12 cellular contexts compared by ENCODE assay signal in genomic region chr4:5037553-5038551, GRCh38. TPM values are rescaled to one million over a fixed set of nuclear protein-coding genes. Genes with fewer than 3 reads are reported as not detected.
DNase-seq lines count a peak whose midpoint lies in the region; FAIRE-seq and TF ChIP-seq lines count a peak whose summit lies in the region.
"Had no signal": no experiment of that assay in that cellular context is flagged by ENCODE, and none has a peak within 500 bp of the region (broad histone marks: within the 10 kb centered on the region; RNA-seq: fewer than 3 reads in every experiment).

No MANE protein-coding gene starts in this region.

- H3K4me3 ChIP-seq in BLaER1 treated with 17β-estradiol and CSF1 and Interleukin-3, amounts not matched to agents 10 nM and 100 nM: no peak overlapping the region
- H3K4me3 ChIP-seq in bronchial epithelial cell (ENCODE audit: low read depth, low read length) (no peak overlapping the region), mesodermal cell (ENCODE audit: extremely low read depth, insufficient read depth, low read length, poor library complexity, severe bottlenecking) (no peak overlapping the region)

- H3K9ac ChIP-seq in BLaER1 treated with 17β-estradiol and CSF1 and Interleukin-3, amounts not matched to agents 10 nM and 100 nM: no peak overlapping the region

- DNase-seq in M059J (ENCODE audit: low read depth) (peak; percentile 98), bronchial epithelial cell (ENCODE audit: low read depth) (peak; percentile 92), anterior cingulate cortex (lab: John Stamatoyannopoulos, UW) (no peak)
- no peak for DNase-seq in activated CD4-positive, alpha-beta T cell treated with anti-CD3 and anti-CD28 coated beads, Interleukin-2, amount 10 ng/mL, durations not matched to agents 24 days and 14 days
- no peak for DNase-seq in effector CD8-positive, alpha-beta T cell (lab: John Stamatoyannopoulos, UW)
- no peak for DNase-seq in activated CD4-positive, alpha-beta T cell treated with anti-CD3 and anti-CD28 coated beads for 4 hours
- DNase-seq: H9, NCI-H1048 had no signal

- peak overlapping the region in 3 of 11 experiments; percentile 15 to 23 (median 16); a peak in 3 of 22 replicates for H3K27ac ChIP-seq in BLaER1 treated with 17β-estradiol and CSF1 and Interleukin-3, amounts not matched to agents 10 nM and 100 nM
- H3K27ac ChIP-seq in mesodermal cell (ENCODE audit: low read depth, low read length, severe bottlenecking): peak overlapping the region; percentile 38

- no peaks in the 10 kb centered on the region for H3K27me3 Mint-ChIP-seq in activated CD4-positive, alpha-beta T cell treated with anti-CD3 and anti-CD28 coated beads, Interleukin-2, amount 10 ng/mL, durations not matched to agents 24 days and 14 days

- H3K4me1 ChIP-seq in BLaER1 treated with 17β-estradiol and CSF1 and Interleukin-3, amounts not matched to agents 10 nM and 100 nM: peaks cover 36 to 65% (median 55%) of the 10 kb centered on the region in 10 experiments
- peaks cover 16% of the 10 kb centered on the region for H3K4me1 ChIP-seq in mesodermal cell (ENCODE audit: control insufficient read depth, insufficient read depth, low read length, poor library complexity, severe bottlenecking)

- no peak for TF ChIP-seq CTCF in bronchial epithelial cell (IDR thresholded peaks at IDR 0.05; ENCODE audit: insufficient read depth, low read length, severe bottlenecking)

- no peaks in the 10 kb centered on the region for H4K20me1 ChIP-seq in BLaER1 treated with 17β-estradiol and CSF1 and Interleukin-3, amounts not matched to agents 10 nM and 100 nM

- H3K36me3 Mint-ChIP-seq in activated CD4-positive, alpha-beta T cell treated with anti-CD3 and anti-CD28 coated beads, Interleukin-2, amount 10 ng/mL, durations not matched to agents 24 days and 14 days (ENCODE audit: low read depth): no peaks in the 10 kb centered on the region

- H3K4me1 Mint-ChIP-seq in activated CD4-positive, alpha-beta T cell treated with anti-CD3 and anti-CD28 coated beads, Interleukin-2, amount 10 ng/mL, durations not matched to agents 24 days and 14 days: peaks cover 5% of the 10 kb centered on the region

- no peak for FAIRE-seq in bronchial epithelial cell (lab: Jason Lieb, UNC)
- FAIRE-seq: colon had no signal

- H3K27ac Mint-ChIP-seq in activated CD4-positive, alpha-beta T cell treated with anti-CD3 and anti-CD28 coated beads, Interleukin-2, amount 10 ng/mL, durations not matched to agents 24 days and 14 days: no peak overlapping the region
- H3K27ac Mint-ChIP-seq: H9 had no signal

- intact Hi-C loops in activated CD4-positive, alpha-beta T cell treated with anti-CD3 and anti-CD28 coated beads, Interleukin-2, amount 10 ng/mL, durations not matched to agents 24 days and 14 days (cut with micrococcal nuclease): no loop called here

- H3K4me3 Mint-ChIP-seq in activated CD4-positive, alpha-beta T cell treated with anti-CD3 and anti-CD28 coated beads, Interleukin-2, amount 10 ng/mL, durations not matched to agents 24 days and 14 days: no peak overlapping the region
- H3K4me3 Mint-ChIP-seq: H9 had no signal

- WGBS in mesodermal cell (ENCODE audit: insufficient coverage in 2 of 2), 2 experiments: 93 to 94% methylated on average over 4 to 5 of the region's 8 CpGs

- peaks cover 0 to 15% (median 0%) of the 10 kb centered on the region in 11 experiments; a peak in 6 of 22 replicates for H3K9me3 ChIP-seq in BLaER1 treated with 17β-estradiol and CSF1 and Interleukin-3, amounts not matched to agents 10 nM and 100 nM (replicated peaks in 1 of 11)
- H3K9me3 ChIP-seq in mesodermal cell (ENCODE audit: control insufficient read depth, low read length): no peaks in the 10 kb centered on the region

- no peaks in the 10 kb centered on the region for H3K27me3 ChIP-seq in BLaER1 treated with 17β-estradiol and CSF1 and Interleukin-3, amounts not matched to agents 10 nM and 100 nM
- H3K27me3 ChIP-seq in bronchial epithelial cell (ENCODE audit: control insufficient read depth, insufficient read depth, low read length): no peaks in the 10 kb centered on the region

- H3K36me3 ChIP-seq in BLaER1 treated with 17β-estradiol and CSF1 and Interleukin-3, amounts not matched to agents 10 nM and 100 nM: peaks cover 0 to 15% (median 0%) of the 10 kb centered on the region in 11 experiments; a peak in 1 of 22 replicates
- H3K36me3 ChIP-seq in bronchial epithelial cell (ENCODE audit: control insufficient read depth, insufficient read depth, low read length) (no peaks in the 10 kb centered on the region), mesodermal cell (ENCODE audit: control insufficient read depth, insufficient read depth, low read length) (no peaks in the 10 kb centered on the region)

- H3K4me2 ChIP-seq in BLaER1 treated with 17β-estradiol and CSF1 and Interleukin-3, amounts not matched to agents 10 nM and 100 nM: peak overlapping the region in 10 of 11 experiments; percentile 8 to 81 (median 40); a peak in 17 of 22 replicates

- no peaks in the 10 kb centered on the region for H3K9me3 Mint-ChIP-seq in activated CD4-positive, alpha-beta T cell treated with anti-CD3 and anti-CD28 coated beads, Interleukin-2, amount 10 ng/mL, durations not matched to agents 24 days and 14 days
- H3K9me3 Mint-ChIP-seq: H9 had no signal

RNA-seq across cellular contexts. Expression of gene STK32B, which starts 13.4 kb away (rescaled TPM):
- total RNA-seq in M059J (2014; rRNA removed; shearing (Covaris generic)): 4.4 and 7.6 TPM in 2 replicates
- under 0.01 TPM in 1 of 2 replicates, not detected in the other for total RNA-seq in bronchial epithelial cell
- 1.5 TPM for polyA plus RNA-seq in mesodermal cell (2013, experiment 1 of 2)
- polyA plus RNA-seq in mesodermal cell (2013, experiment 2 of 2): 1.3 TPM
- total RNA-seq in activated CD4-positive, alpha-beta T cell treated with anti-CD3 and anti-CD28 coated beads, Interleukin-2, amount 10 ng/mL, durations not matched to agents 24 days and 14 days: not detected in 2 replicates

RNA-seq across cellular contexts. Expression of gene CYTL1, which starts 18.6 kb away (rescaled TPM):
- total RNA-seq in M059J (2014; rRNA removed; shearing (Covaris generic)): 138 and 180 TPM in 2 replicates
- total RNA-seq in bronchial epithelial cell: not detected in 2 replicates
- 0.92 TPM for polyA plus RNA-seq in mesodermal cell (2013, experiment 1 of 2)
- polyA plus RNA-seq in mesodermal cell (2013, experiment 2 of 2): 0.86 TPM
- not detected in 2 replicates for total RNA-seq in activated CD4-positive, alpha-beta T cell treated with anti-CD3 and anti-CD28 coated beads, Interleukin-2, amount 10 ng/mL, durations not matched to agents 24 days and 14 days
- polyA plus RNA-seq: neural cell had no signal

Comparison
In these comparisons a context has a peak if more than half of its experiments do, and no peak if none do; other contexts are left out.
1. DNase-seq: peak in M059J (single experiment) and bronchial epithelial cell (single experiment); none in activated CD4-positive, alpha-beta T cell treated with anti-CD3 and anti-CD28 coated beads, Interleukin-2, amount 10 ng/mL, durations not matched to agents 24 days and 14 days (single experiment), effector CD8-positive, alpha-beta T cell (single experiment), anterior cingulate cortex (0 of 58) and activated CD4-positive, alpha-beta T cell treated with anti-CD3 and anti-CD28 coated beads for 4 hours (0 of 2).
2. RNA of gene CYTL1, which starts 18.6 kb away (total RNA-seq): 138 to 180 TPM in M059J; not detected in bronchial epithelial cell and not detected in activated CD4-positive, alpha-beta T cell treated with anti-CD3 and anti-CD28 coated beads, Interleukin-2, amount 10 ng/mL, durations not matched to agents 24 days and 14 days; every median in the first group is over 100 times any median in the second.